8 cellular contexts compared by ENCODE assay signal in the genomic region with DNA sequence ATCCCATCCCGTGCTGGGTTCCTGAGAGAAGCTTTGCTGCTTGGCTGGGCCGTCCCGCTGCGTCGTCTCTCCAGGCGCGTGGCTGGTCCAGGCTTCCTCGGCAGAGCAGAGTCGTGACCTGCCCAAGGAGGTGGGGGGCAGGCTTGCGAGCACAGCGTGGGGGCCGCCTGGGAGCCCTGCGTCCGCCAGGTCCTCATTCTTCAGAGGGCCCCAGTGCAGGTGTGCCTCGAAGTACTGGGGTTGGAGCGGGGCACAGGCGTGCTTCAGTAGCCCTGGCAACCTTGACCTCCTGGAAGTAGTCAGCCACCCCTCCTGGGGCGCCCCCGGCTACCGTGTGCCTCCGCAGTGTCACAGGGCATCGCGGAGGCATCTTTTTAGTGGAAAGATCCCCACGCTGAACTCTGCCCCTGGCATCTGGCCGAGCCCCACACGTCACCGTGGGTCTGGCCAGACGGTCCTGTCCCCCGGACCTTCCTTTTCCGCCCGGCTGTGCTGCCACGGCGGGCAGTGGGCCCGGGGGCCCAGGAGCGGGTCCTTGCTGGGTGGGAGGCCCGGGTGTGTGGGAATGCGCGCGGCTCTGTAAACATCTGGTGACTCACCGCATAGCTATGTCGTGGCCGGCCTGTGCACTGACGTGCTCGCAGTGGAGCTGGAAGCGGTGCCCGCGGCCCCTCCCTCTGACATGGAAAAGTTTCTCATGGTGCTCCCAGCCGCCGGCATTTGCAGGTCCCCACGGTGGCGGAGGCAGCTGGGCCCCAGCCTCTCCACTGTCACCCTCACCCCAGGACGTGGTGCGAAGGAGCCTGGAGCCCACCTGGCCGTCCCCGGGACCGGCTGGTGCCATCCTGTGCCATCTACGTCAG. TPM values are rescaled to one million over a fixed set of nuclear protein-coding genes. Genes with fewer than 3 reads are reported as not detected.
A peak's percentile ranks its signal among the peaks of the same experiment; 100 is the strongest.
DNase-seq lines count a peak whose midpoint lies in the region; ATAC-seq and TF ChIP-seq lines count a peak whose summit lies in the region.

No MANE protein-coding gene starts in this region.

- H3K36me3 ChIP-seq in ovary: no peaks in the 10 kb centered on the region

- peaks cover 10% of the 10 kb centered on the region for H3K4me1 Mint-ChIP-seq in glutamatergic neuron (ENCODE audit: low read depth, unreplicated experiment)

- no peak overlapping the region for H3K4me3 Mint-ChIP-seq in glutamatergic neuron (ENCODE audit: unreplicated experiment)

- H3K9me3 Mint-ChIP-seq in glutamatergic neuron (ENCODE audit: unreplicated experiment): peaks cover 3% of the 10 kb centered on the region

- peak overlapping the region; percentile 62 for H3K4me3 ChIP-seq in WI38 (ENCODE audit: low read depth, low read length)
- peak overlapping the region; percentile 45 for H3K4me3 ChIP-seq in ovary

- intact Hi-C loops in ovary (cut with DNase I): loop anchor here in 1 of 4 donors (5.0 kb wide), 1 partner anchor 35 kb away; a partner anchor contains a TSS

- H3K27ac ChIP-seq in ovary: peak overlapping the region; percentile 82 to 91

- no peaks in the 10 kb centered on the region for H3K27me3 Mint-ChIP-seq in glutamatergic neuron (ENCODE audit: unreplicated experiment)

- H3K4me1 ChIP-seq in ovary (ENCODE audit: insufficient read depth): peaks cover 23% of the 10 kb centered on the region

- peak; percentile 42 for TF ChIP-seq POLR2A in ovary (IDR thresholded peaks at IDR 0.05)

- H3K9me3 ChIP-seq in ovary: no peaks in the 10 kb centered on the region

- no peak overlapping the region for H3K27ac Mint-ChIP-seq in glutamatergic neuron (ENCODE audit: unreplicated experiment)

- no peak for ATAC-seq in HG03175 (IDR thresholded peaks at IDR 0.05; ENCODE audit: unreplicated experiment)

- 4 to 14% (median 6%) methylated on average over 49 to 57 of the region's 57 CpGs for WGBS in ovary, 3 donors

- H3K27me3 ChIP-seq in ovary: no peaks in the 10 kb centered on the region

- peak; percentile 89 for DNase-seq in GM04503 (ENCODE audit: low read depth)
- DNase-seq in glutamatergic neuron: peak; percentile 35
- DNase-seq in ovary: peak; percentile 95 to 98 (median 97)
- DNase-seq in stimulated activated CD4-positive, alpha-beta T cell treated with anti-CD3 and anti-CD28 coated beads, Interleukin-2, amount 100 ng/mL, for 48 hours: no peak
- no peak for DNase-seq in NCI-H774 (lab: John Stamatoyannopoulos, UW)
- no peak for DNase-seq in NK-92 treated with Interleukin-12 subunit alpha and Interleukin-12 subunit beta, amount 100 ng/mL, for 24 hours (lab: John Stamatoyannopoulos, UW)

- no peaks in the 10 kb centered on the region for H3K36me3 Mint-ChIP-seq in glutamatergic neuron (ENCODE audit: unreplicated experiment)

- no peak for TF ChIP-seq CTCF in WI38 (IDR thresholded peaks at IDR 0.05; ENCODE audit: low read depth, low read length)
- TF ChIP-seq CTCF in glutamatergic neuron (IDR thresholded peaks at IDR 0.05; ENCODE audit: partially characterized antibody, unreplicated experiment): no peak
- no peak for TF ChIP-seq CTCF in ovary (IDR thresholded peaks at IDR 0.05)

- peak; percentile 90 for TF ChIP-seq EP300 in ovary (IDR thresholded peaks at IDR 0.05)

RNA-seq across cellular contexts. Expression of a gene that starts 6.5 kb away (rescaled TPM):
- total RNA-seq in glutamatergic neuron (ENCODE audit: unreplicated experiment) (10.5 TPM), ovary (10 to 100 TPM; 10.5 to 42.0 (median 18.7) TPM)
- 10 to 100 TPM in 1 of 2 donors, 1 to 10 TPM in 1; 1.8 to 22.9 TPM for polyA plus RNA-seq in ovary

RNA-seq across cellular contexts. Expression of a gene that starts 19.0 kb away (rescaled TPM):
- 20.7 TPM for total RNA-seq in glutamatergic neuron (ENCODE audit: unreplicated experiment)
- total RNA-seq in ovary: 1 to 10 TPM in 5 of 7 donors, under 1 TPM in 1, not detected in 1; 0.05 to 8.4 (median 1.6) TPM
- under 1 TPM in 1 of 2 donors, not detected in 1; 0.13 TPM for polyA plus RNA-seq in ovary

RNA-seq across cellular contexts. Expression of a gene that starts 32.8 kb away (rescaled TPM):
- 108 TPM for total RNA-seq in glutamatergic neuron (ENCODE audit: unreplicated experiment)
- total RNA-seq in ovary: 10 to 100 TPM; 28.5 to 80.5 (median 70.6) TPM
- polyA plus RNA-seq in ovary: 10 to 100 TPM in 1 of 2 donors, 1 to 10 TPM in 1; 1.9 to 48.7 TPM

RNA-seq across cellular contexts. Expression of a gene that starts 32.8 kb away (rescaled TPM):
- total RNA-seq in glutamatergic neuron (ENCODE audit: unreplicated experiment) (56.6 TPM), ovary (10 to 100 TPM; 15.6 to 34.5 (median 18.6) TPM)
- 10 to 100 TPM; 12.7 to 29.9 TPM for polyA plus RNA-seq in ovary

Comparison
In these comparisons a context has a peak if more than half of its experiments do, and no peak if none do; other contexts are left out.
1. DNase-seq: peak in GM04503 (single experiment), glutamatergic neuron (single experiment) and ovary (5 of 5); none in stimulated activated CD4-positive, alpha-beta T cell treated with anti-CD3 and anti-CD28 coated beads, Interleukin-2, amount 100 ng/mL, for 48 hours (0 of 2), NCI-H774 (single experiment) and NK-92 treated with Interleukin-12 subunit alpha and Interleukin-12 subunit beta, amount 100 ng/mL, for 24 hours (single experiment).